Comparison of ENCODE assay signal across 9 cellular contexts in genomic region chr20:20002101-20002998, GRCh38. TPM values are rescaled to one million over a fixed set of nuclear protein-coding genes. Genes with fewer than 3 reads are reported as not detected.
DNase-seq lines count a peak whose midpoint lies in the region; ATAC-seq and TF ChIP-seq lines count a peak whose summit lies in the region.
"Had no signal": no experiment of that assay in that cellular context is flagged by ENCODE, and none has a peak within 500 bp of the region (broad histone marks: within the 10 kb centered on the region; RNA-seq: fewer than 3 reads in every experiment).

No MANE protein-coding gene starts in this region.

- H3K27ac ChIP-seq in SK-N-MC (peak overlapping the region; percentile 92), left ventricle myocardium inferior (replicated peaks) (peak overlapping the region; percentile 86)
- H3K27ac ChIP-seq: neural progenitor cell had no signal

- CTCF ChIA-PET in HEK293T (lab: Yijun Ruan, JAX), result interaction anchor here (0.5 kb wide), 1 partner anchor 9 kb away, joined by 3 read pairs; no protein-coding TSS in a partner anchor

- DNase-seq in HEK293T (ENCODE audit: extremely low spot score), result no peak
- no peak for DNase-seq in SK-N-MC (ENCODE audit: low read depth, low spot score)
- DNase-seq in left ventricle myocardium inferior, result no peak
- DNase-seq in inferior parietal cortex (ENCODE audit: extremely low spot score), result no peak
- no peak for DNase-seq in activated CD4-positive, alpha-beta T cell treated with anti-CD3 and anti-CD28 coated beads, Interleukin-2, amount 50 U/mL, for 4 hours

- H3K27me3 ChIP-seq in left ventricle myocardium inferior (ENCODE audit: low read depth) (no peaks in the 10 kb centered on the region), skeletal muscle satellite cell (ENCODE audit: control insufficient read depth, insufficient read depth, low read length) (no peaks in the 10 kb centered on the region)
- H3K27me3 ChIP-seq: neural progenitor cell had no signal

- H3K9ac ChIP-seq in SK-N-MC (ENCODE audit: insufficient read length) (no peak overlapping the region), skeletal muscle satellite cell (ENCODE audit: low read depth, low read length) (no peak overlapping the region)
- H3K9ac ChIP-seq: neural progenitor cell had no signal

- H3K36me3 ChIP-seq in SK-N-MC (ENCODE audit: insufficient read depth, low read length) (no peaks in the 10 kb centered on the region), left ventricle myocardium inferior (peaks cover 49% of the 10 kb centered on the region), skeletal muscle satellite cell (ENCODE audit: insufficient read depth, low read length) (peaks cover 42% of the 10 kb centered on the region)
- H3K36me3 ChIP-seq: neural progenitor cell had no signal

- POLR2A ChIA-PET in HEK293T (lab: Yijun Ruan, JAX), result no interaction called here

- H3K4me2 ChIP-seq in skeletal muscle satellite cell (ENCODE audit: low read length), result peak overlapping the region; percentile 62
- H3K4me2 ChIP-seq: neural progenitor cell had no signal

- H3K9me3 ChIP-seq in SK-N-MC (ENCODE audit: low read depth, low read length) (no peaks in the 10 kb centered on the region), left ventricle myocardium inferior (replicated peaks) (no peaks in the 10 kb centered on the region), skeletal muscle satellite cell (replicated peaks; ENCODE audit: low read length) (no peaks in the 10 kb centered on the region)

- TF ChIP-seq CTCF in left ventricle myocardium inferior (IDR thresholded peaks at IDR 0.05; ENCODE audit: borderline replicate concordance), result no peak

- H3K4me1 ChIP-seq in left ventricle myocardium inferior (peaks cover 69% of the 10 kb centered on the region), skeletal muscle satellite cell (ENCODE audit: control insufficient read depth, insufficient read depth, low read length) (peaks cover 26% of the 10 kb centered on the region)
- H3K4me1 ChIP-seq: neural progenitor cell had no signal

- ATAC-seq in HG03045 (IDR thresholded peaks at IDR 0.05; ENCODE audit: unreplicated experiment) (no peak), HG03159 (IDR thresholded peaks at IDR 0.05; ENCODE audit: unreplicated experiment) (no peak)

- peak overlapping the region; percentile 73 for H3K4me3 ChIP-seq in SK-N-MC
- peak overlapping the region; percentile 49 for H3K4me3 ChIP-seq in left ventricle myocardium inferior
- peak overlapping the region; percentile 18 for H3K4me3 ChIP-seq in skeletal muscle satellite cell (ENCODE audit: low read length)
- H3K4me3 ChIP-seq: neural progenitor cell had no signal

- intact Hi-C loops in left ventricle myocardium inferior (cut with micrococcal nuclease), result no loop called here

TF ChIP-seq in HEK293T, 16 proteins besides CTCF, POLR2A, EP300 and RAD21:
- TF ChIP-seq ZNF384 (IDR thresholded peaks at IDR 0.05) (no peak), LEF1 (IDR thresholded peaks at IDR 0.05; ENCODE audit: borderline replicate concordance) (no peak), PKNOX1 (IDR thresholded peaks at IDR 0.05) (peak; percentile 72)

RNA-seq across cellular contexts. Expression of gene NAA20, which starts 14.8 kb away (rescaled TPM):
- 67.5 TPM for total RNA-seq in left ventricle myocardium inferior
- 45.4 and 52.5 TPM in 2 replicates for total RNA-seq in skeletal muscle satellite cell (2012; rRNA removed)

RNA-seq across cellular contexts. Expression of gene CRNKL1, which starts 49.9 kb away (rescaled TPM):
- total RNA-seq in left ventricle myocardium inferior, result 18.0 TPM
- total RNA-seq in skeletal muscle satellite cell (2012; rRNA removed), result 18.6 and 20.5 TPM in 2 replicates

RNA-seq across cellular contexts. Expression of gene CFAP61, which starts 50.0 kb away (rescaled TPM):
- total RNA-seq in left ventricle myocardium inferior, result 54.8 TPM
- total RNA-seq in skeletal muscle satellite cell (2012; rRNA removed), result not detected in 2 replicates

Comparison
In these comparisons a context has a peak if more than half of its experiments do, and no peak if none do; other contexts are left out.
1. H3K4me3 ChIP-seq: peak in every context shown above with its lines; median percentile 73 in SK-N-MC; 49 in left ventricle myocardium inferior; 18 in skeletal muscle satellite cell.